Comparison of ENCODE assay signal across 17 cellular contexts in genomic region chr6:164578616-164579015, GRCh38.
DNase-seq lines count a peak whose midpoint lies in the region; ATAC-seq and TF ChIP-seq lines count a peak whose summit lies in the region.
"Had no signal": no experiment of that assay in that cellular context is flagged by ENCODE, and none has a peak within 500 bp of the region (broad histone marks: within the 10 kb centered on the region; RNA-seq: fewer than 3 reads in every experiment).

No MANE protein-coding gene starts in this region.

- intact Hi-C loops in Right ventricle myocardium inferior (cut with DNase I): no loop called here
- intact Hi-C loops in heart right ventricle (cut with DNase I): no loop called here
- intact Hi-C loops in sciatic nerve (cut with DNase I): no loop called here

- H3K4me3 ChIP-seq in right atrium auricular region (no peak overlapping the region), heart right ventricle (no peak overlapping the region)
- H3K4me3 ChIP-seq: BLaER1, GM23248 had no signal

- 43 to 58% methylated on average over 3 of the region's 3 CpGs for WGBS in heart right ventricle, 2 donors

- H3K27ac ChIP-seq in right atrium auricular region (peak overlapping the region in 1 of 2 donors; percentile 11), heart right ventricle (peak overlapping the region in 1 of 10 donors; percentile 43)
- H3K27ac ChIP-seq: 22Rv1, BLaER1, C4-2B, GM23248 had no signal

- H3K4me1 ChIP-seq in right atrium auricular region (no peaks in the 10 kb centered on the region), heart right ventricle (peaks cover 0 to 6% (median 0%) of the 10 kb centered on the region in 9 donors)
- H3K4me1 ChIP-seq: BLaER1, Caco-2 had no signal

- no peak for DNase-seq in Right ventricle myocardium inferior (ENCODE audit: missing footprints)
- DNase-seq in right atrium auricular region (ENCODE audit: low spot score): no peak
- DNase-seq in heart right ventricle: no peak
- DNase-seq in sciatic nerve (ENCODE audit: low spot score): no peak
- no peak for DNase-seq in NCI-H226
- no peak for DNase-seq in activated naive CD4-positive, alpha-beta T cell (lab: John Stamatoyannopoulos, UW)
- DNase-seq: Caco-2; CD4-positive, CD25-positive, alpha-beta regulatory T cell; CD8-positive, alpha-beta T cell; DMS153; DND-41; GM23248; H7; HCEC 1CT had no signal

- H3K9me3 ChIP-seq in right atrium auricular region (peaks cover 0 to 12% of the 10 kb centered on the region in 2 donors), heart right ventricle (peaks cover 0 to 34% (median 3%) of the 10 kb centered on the region in 11 donors)
- H3K9me3 ChIP-seq: Caco-2 had no signal

- H3K36me3 ChIP-seq in right atrium auricular region: no peaks in the 10 kb centered on the region
- no peaks in the 10 kb centered on the region for H3K36me3 ChIP-seq in heart right ventricle
- H3K36me3 ChIP-seq: BLaER1 had no signal

- no peak for TF ChIP-seq CTCF in right atrium auricular region (IDR thresholded peaks at IDR 0.05)
- TF ChIP-seq CTCF in heart right ventricle (IDR thresholded peaks at IDR 0.05): no peak

- no peaks in the 10 kb centered on the region for H3K27me3 ChIP-seq in right atrium auricular region
- no peaks in the 10 kb centered on the region for H3K27me3 ChIP-seq in heart right ventricle
- H3K27me3 ChIP-seq: BLaER1 had no signal

- peak; percentile 74 for ATAC-seq in Right ventricle myocardium inferior
- ATAC-seq in heart right ventricle: peak in 6 of 8 donors; percentile 51 to 77 (median 70)
- peak; percentile 49 for ATAC-seq in sciatic nerve
- ATAC-seq: CD8-positive, alpha-beta T cell had no signal
